In genomic region chr1:155940531-155940992, GRCh38 we compare ENCODE assay signal across 8 cellular contexts. TPM values are rescaled to one million over a fixed set of nuclear protein-coding genes. Genes with fewer than 3 reads are reported as not detected.
DNase-seq lines count a peak whose midpoint lies in the region; ATAC-seq and TF ChIP-seq lines count a peak whose summit lies in the region.

No MANE protein-coding gene starts in this region.

- no peaks in the 10 kb centered on the region for H3K36me3 ChIP-seq in esophagus (ENCODE audit: control insufficient read depth in 2 of 2, insufficient read depth in 2 of 2, low read length in 1 of 2)

- TF ChIP-seq CTCF in osteocyte (IDR thresholded peaks at IDR 0.05): no peak
- no peak for TF ChIP-seq CTCF in GM10248 (IDR thresholded peaks at IDR 0.05; ENCODE audit: control extremely low read depth, extremely low read depth, low read depth, missing control alignments)

- peak; percentile 53 for DNase-seq in activated effector memory CD4-positive, alpha-beta T cell treated with anti-CD3 and anti-CD28 coated beads, Interleukin-2, amount 50 U/mL, for 16 hours
- DNase-seq in activated effector memory CD4-positive, alpha-beta T cell treated with Interleukin-2 at 50 U/mL for 16 hours: no peak
- peak; percentile 85 for DNase-seq in SKM-1 (lab: John Stamatoyannopoulos, UW; ENCODE audit: unreplicated experiment)
- DNase-seq in osteocyte (ENCODE audit: extremely low spot score, unreplicated experiment): no peak
- DNase-seq in GM10248 (ENCODE audit: extremely low spot score): no peak

- H3K9me3 Mint-ChIP-seq in osteocyte (ENCODE audit: unreplicated experiment): no peaks in the 10 kb centered on the region

- no peaks in the 10 kb centered on the region for H3K27me3 Mint-ChIP-seq in osteocyte (ENCODE audit: unreplicated experiment)

- no peaks in the 10 kb centered on the region for H3K36me3 Mint-ChIP-seq in osteocyte (ENCODE audit: unreplicated experiment)

- POLR2A ChIA-PET in GM10248 (lab: Yijun Ruan, JAX): interaction anchor here (0.7 to 0.9 kb wide), 3 partner anchors 19 to 75 kb away, joined by 3 to 4 read pairs (median 3); no protein-coding TSS in a partner anchor

- WGBS in esophagus, 2 donors: 65 to 83% methylated on average over 4 of the region's 4 CpGs

- peaks cover 55% of the 10 kb centered on the region for H3K4me1 Mint-ChIP-seq in osteocyte (ENCODE audit: unreplicated experiment)

- peak overlapping the region; percentile 1 for H3K4me3 Mint-ChIP-seq in osteocyte (ENCODE audit: unreplicated experiment)

- H3K4me3 ChIP-seq in esophagus (ENCODE audit: low read depth in 1 of 2, low read length in 2 of 2): no peak overlapping the region

- ATAC-seq in HG03520 (IDR thresholded peaks at IDR 0.05; ENCODE audit: unreplicated experiment) (no peak), GM21447 (IDR thresholded peaks at IDR 0.05; ENCODE audit: unreplicated experiment) (no peak)

- peak overlapping the region; percentile 96 for H3K27ac Mint-ChIP-seq in osteocyte (ENCODE audit: unreplicated experiment)

- peaks cover 10 to 20% of the 10 kb centered on the region in 2 donors for H3K4me1 ChIP-seq in esophagus (ENCODE audit: control insufficient read depth in 2 of 2, insufficient read depth in 2 of 2, low read length in 1 of 2)

- H3K27me3 ChIP-seq in esophagus (ENCODE audit: control insufficient read depth in 1 of 2, insufficient read depth in 2 of 2, low read length in 2 of 2): no peaks in the 10 kb centered on the region

- peak overlapping the region; percentile 73 to 78 for H3K27ac ChIP-seq in esophagus (ENCODE audit: low read depth in 2 of 2, low read length in 1 of 2)

- CTCF ChIA-PET in GM10248 (lab: Yijun Ruan, JAX): interaction anchor here (0.8 to 3.8 kb wide), 7 partner anchors 10 to 126 kb away, joined by 3 to 51 read pairs (median 3); partner anchors contain the start of gene UBQLN4

- no peaks in the 10 kb centered on the region for H3K9me3 ChIP-seq in esophagus (ENCODE audit: control insufficient read depth in 2 of 2, insufficient read depth in 1 of 2, low read depth in 1 of 2, low read length in 1 of 2)

RNA-seq across cellular contexts. Expression of gene RXFP4, which starts 0.9 kb away (rescaled TPM):
- polyA plus RNA-seq in esophagus: under 1 TPM; 0.04 to 0.08 TPM
- total RNA-seq in osteocyte: not detected in 2 replicates

RNA-seq across cellular contexts. Expression of gene KHDC4, which starts 6.3 kb away (rescaled TPM):
- polyA plus RNA-seq in esophagus: 10 to 100 TPM; 11.9 to 29.6 TPM
- total RNA-seq in osteocyte: 48.8 and 53.7 TPM in 2 replicates

RNA-seq across cellular contexts. Expression of gene RIT1, which starts 29.4 kb away (rescaled TPM):
- polyA plus RNA-seq in esophagus: 10 to 100 TPM; 23.4 to 29.7 TPM
- total RNA-seq in osteocyte: 43.1 and 45.6 TPM in 2 replicates

RNA-seq across cellular contexts. Expression of gene ARHGEF2, which starts 37.8 kb away (rescaled TPM):
- polyA plus RNA-seq in esophagus: 10 to 100 TPM; 15.9 to 26.6 TPM
- 199 and 201 TPM in 2 replicates for total RNA-seq in osteocyte

Comparison
In these comparisons a context has a peak if more than half of its experiments do, and no peak if none do; other contexts are left out.
1. DNase-seq: peak in activated effector memory CD4-positive, alpha-beta T cell treated with anti-CD3 and anti-CD28 coated beads, Interleukin-2, amount 50 U/mL, for 16 hours (single experiment) and SKM-1 (single experiment); none in activated effector memory CD4-positive, alpha-beta T cell treated with Interleukin-2 at 50 U/mL for 16 hours (single experiment), osteocyte (single experiment) and GM10248 (single experiment).